9 cellular contexts compared by ENCODE assay signal in genomic region chr4:185344743-185345538, GRCh38. TPM values are rescaled to one million over a fixed set of nuclear protein-coding genes. Genes with fewer than 3 reads are reported as not detected.
DNase-seq lines count a peak whose midpoint lies in the region; ATAC-seq and TF ChIP-seq lines count a peak whose summit lies in the region.
"Had no signal": no experiment of that assay in that cellular context is flagged by ENCODE, and none has a peak within 500 bp of the region (broad histone marks: within the 10 kb centered on the region; RNA-seq: fewer than 3 reads in every experiment).

No MANE protein-coding gene starts in this region.

- peaks cover 32% of the 10 kb centered on the region for H3K4me1 ChIP-seq in SJSA1 (replicated peaks)

- no peaks in the 10 kb centered on the region; the same call in none of the 2 replicates for H3K27me3 Mint-ChIP-seq in HFFc6 (ENCODE audit: insufficient read depth)
- H3K27me3 Mint-ChIP-seq in nephron progenitor cell (ENCODE audit: low read depth, poor library complexity) = no peaks in the 10 kb centered on the region

- H3K9me3 Mint-ChIP-seq in HFFc6 = no peaks in the 10 kb centered on the region
- H3K9me3 Mint-ChIP-seq in nephron progenitor cell = no peaks in the 10 kb centered on the region

- H3K4me3 ChIP-seq in SJSA1 = no peak overlapping the region

- H3K36me3 Mint-ChIP-seq in HFFc6 (ENCODE audit: low read depth) (peaks cover 56% of the 10 kb centered on the region), nephron progenitor cell (ENCODE audit: low read depth) (peaks cover 48% of the 10 kb centered on the region)

- 0 out of 2 replicates have a peak overlapping the region, but pooled peaks have one; percentile 12 for H3K27ac ChIP-seq in SJSA1
- H3K27ac ChIP-seq: HL-60 had no signal

- no peaks in the 10 kb centered on the region for H3K9me3 ChIP-seq in SJSA1 (replicated peaks)

- no peaks in the 10 kb centered on the region for H3K27me3 ChIP-seq in SJSA1 (replicated peaks)

- DNase-seq in HFFc6 (no peak), SJSA1 (ENCODE audit: low read depth in 1 of 2, low spot score in 2 of 2) (peak in 1 of 2 experiments; percentile 17), nephron progenitor cell (no peak), GM19238 (ENCODE audit: insufficient read length, low spot score) (no peak), CD1c-positive myeloid dendritic cell (ENCODE audit: extremely low spot score) (no peak), NCI-H146 (lab: John Stamatoyannopoulos, UW) (no peak)

- H3K27ac Mint-ChIP-seq in HFFc6 (peak overlapping the region; percentile 85), nephron progenitor cell (peak overlapping the region; percentile 91)

- H3K4me1 Mint-ChIP-seq in HFFc6 (ENCODE audit: low read depth) = peaks cover 21% of the 10 kb centered on the region
- peaks cover 17% of the 10 kb centered on the region for H3K4me1 Mint-ChIP-seq in nephron progenitor cell

- H3K4me3 Mint-ChIP-seq in HFFc6 (no peak overlapping the region), nephron progenitor cell (no peak overlapping the region)

- peak; percentile 70 for ATAC-seq in GM18519 (IDR thresholded peaks at IDR 0.05; ENCODE audit: low FRiP score, unreplicated experiment)
- ATAC-seq in HG03521 (IDR thresholded peaks at IDR 0.05; ENCODE audit: unreplicated experiment) = no peak

- H3K36me3 ChIP-seq in SJSA1 = peaks cover 12% of the 10 kb centered on the region

- TF ChIP-seq CTCF in HFFc6 (IDR thresholded peaks at IDR 0.05) (no peak), nephron progenitor cell (IDR thresholded peaks at IDR 0.05) (no peak)

RNA-seq across cellular contexts. Expression of gene LRP2BP, which starts 50.8 kb away (rescaled TPM):
- under 1 TPM; 0.13 to 0.47 (median 0.24) TPM for total RNA-seq in HFFc6 (2021; fragmentation: NEBNext Ultra II Directional; extraction: Animal tissue kit (Norgen Biotek cat#: 25700))
- 0.22 and 0.29 TPM in 2 replicates for total RNA-seq in SJSA1 (2014; rRNA removed; shearing (Covaris generic))

RNA-seq across cellular contexts. Expression of gene ANKRD37, which starts 51.7 kb away (rescaled TPM):
- 10 to 100 TPM in 1 of 6 experiments, 1 to 10 TPM in 5; 3.1 to 11.4 (median 4.1) TPM for total RNA-seq in HFFc6 (2021; fragmentation: NEBNext Ultra II Directional; extraction: Animal tissue kit (Norgen Biotek cat#: 25700))
- 5.4 and 15.1 TPM in 2 replicates for total RNA-seq in SJSA1 (2014; rRNA removed; shearing (Covaris generic))
